Comparison of ENCODE assay signal across 1 cellular context in genomic region chr12:132302466-132303358, GRCh38.
TF ChIP-seq lines count a peak whose summit lies in the region.

No MANE protein-coding gene starts in this region.

TF ChIP-seq in IMR-90, 13 proteins besides CTCF, POLR2A, EP300 and RAD21 (continued from another document):
- TF ChIP-seq ELK1 (IDR thresholded peaks at IDR 0.05; ENCODE audit: borderline replicate concordance, low read depth, low read length): no peak
- TF ChIP-seq RCOR1 (IDR thresholded peaks at IDR 0.05; ENCODE audit: insufficient replicate concordance, low read length): no peak
- TF ChIP-seq USF2 (IDR thresholded peaks at IDR 0.05; ENCODE audit: low read depth, low read length): no peak
- no peak for TF ChIP-seq RFX5 (IDR thresholded peaks at IDR 0.05; ENCODE audit: low read depth, low read length)
- TF ChIP-seq SMC3 (IDR thresholded peaks at IDR 0.05; ENCODE audit: low read depth, low read length): no peak
- no peak for TF ChIP-seq NFE2L2 (IDR thresholded peaks at IDR 0.05; ENCODE audit: low read depth, low read length)
TF ChIP-seq in IMR-90: peak in this region for 0.
